1 cellular context compared by ENCODE assay signal in the genomic region with DNA sequence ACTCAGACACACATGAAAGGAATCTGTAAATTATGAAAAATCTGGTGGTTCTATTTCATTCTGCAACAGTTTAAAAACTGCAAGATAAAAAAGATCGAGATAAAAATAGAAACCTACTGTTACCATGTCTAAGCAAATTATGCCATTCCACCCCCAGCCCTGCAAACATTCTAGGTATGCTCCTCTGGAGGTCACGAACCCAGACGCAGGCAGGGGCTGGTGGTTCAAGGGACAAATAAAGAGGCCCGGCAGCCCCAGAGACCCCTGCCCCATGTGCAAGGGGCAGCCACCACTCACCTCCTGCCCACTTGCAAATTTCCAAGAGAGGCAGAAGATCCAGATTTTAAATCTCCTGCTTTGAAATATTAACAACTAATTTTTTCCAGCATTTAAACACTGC.
TF ChIP-seq lines count a peak whose summit lies in the region.

No MANE protein-coding gene starts in this region.

TF ChIP-seq in GM23338, 12 proteins besides CTCF, POLR2A, EP300 and RAD21 (continued from another document):
- TF ChIP-seq, protein P1, sequence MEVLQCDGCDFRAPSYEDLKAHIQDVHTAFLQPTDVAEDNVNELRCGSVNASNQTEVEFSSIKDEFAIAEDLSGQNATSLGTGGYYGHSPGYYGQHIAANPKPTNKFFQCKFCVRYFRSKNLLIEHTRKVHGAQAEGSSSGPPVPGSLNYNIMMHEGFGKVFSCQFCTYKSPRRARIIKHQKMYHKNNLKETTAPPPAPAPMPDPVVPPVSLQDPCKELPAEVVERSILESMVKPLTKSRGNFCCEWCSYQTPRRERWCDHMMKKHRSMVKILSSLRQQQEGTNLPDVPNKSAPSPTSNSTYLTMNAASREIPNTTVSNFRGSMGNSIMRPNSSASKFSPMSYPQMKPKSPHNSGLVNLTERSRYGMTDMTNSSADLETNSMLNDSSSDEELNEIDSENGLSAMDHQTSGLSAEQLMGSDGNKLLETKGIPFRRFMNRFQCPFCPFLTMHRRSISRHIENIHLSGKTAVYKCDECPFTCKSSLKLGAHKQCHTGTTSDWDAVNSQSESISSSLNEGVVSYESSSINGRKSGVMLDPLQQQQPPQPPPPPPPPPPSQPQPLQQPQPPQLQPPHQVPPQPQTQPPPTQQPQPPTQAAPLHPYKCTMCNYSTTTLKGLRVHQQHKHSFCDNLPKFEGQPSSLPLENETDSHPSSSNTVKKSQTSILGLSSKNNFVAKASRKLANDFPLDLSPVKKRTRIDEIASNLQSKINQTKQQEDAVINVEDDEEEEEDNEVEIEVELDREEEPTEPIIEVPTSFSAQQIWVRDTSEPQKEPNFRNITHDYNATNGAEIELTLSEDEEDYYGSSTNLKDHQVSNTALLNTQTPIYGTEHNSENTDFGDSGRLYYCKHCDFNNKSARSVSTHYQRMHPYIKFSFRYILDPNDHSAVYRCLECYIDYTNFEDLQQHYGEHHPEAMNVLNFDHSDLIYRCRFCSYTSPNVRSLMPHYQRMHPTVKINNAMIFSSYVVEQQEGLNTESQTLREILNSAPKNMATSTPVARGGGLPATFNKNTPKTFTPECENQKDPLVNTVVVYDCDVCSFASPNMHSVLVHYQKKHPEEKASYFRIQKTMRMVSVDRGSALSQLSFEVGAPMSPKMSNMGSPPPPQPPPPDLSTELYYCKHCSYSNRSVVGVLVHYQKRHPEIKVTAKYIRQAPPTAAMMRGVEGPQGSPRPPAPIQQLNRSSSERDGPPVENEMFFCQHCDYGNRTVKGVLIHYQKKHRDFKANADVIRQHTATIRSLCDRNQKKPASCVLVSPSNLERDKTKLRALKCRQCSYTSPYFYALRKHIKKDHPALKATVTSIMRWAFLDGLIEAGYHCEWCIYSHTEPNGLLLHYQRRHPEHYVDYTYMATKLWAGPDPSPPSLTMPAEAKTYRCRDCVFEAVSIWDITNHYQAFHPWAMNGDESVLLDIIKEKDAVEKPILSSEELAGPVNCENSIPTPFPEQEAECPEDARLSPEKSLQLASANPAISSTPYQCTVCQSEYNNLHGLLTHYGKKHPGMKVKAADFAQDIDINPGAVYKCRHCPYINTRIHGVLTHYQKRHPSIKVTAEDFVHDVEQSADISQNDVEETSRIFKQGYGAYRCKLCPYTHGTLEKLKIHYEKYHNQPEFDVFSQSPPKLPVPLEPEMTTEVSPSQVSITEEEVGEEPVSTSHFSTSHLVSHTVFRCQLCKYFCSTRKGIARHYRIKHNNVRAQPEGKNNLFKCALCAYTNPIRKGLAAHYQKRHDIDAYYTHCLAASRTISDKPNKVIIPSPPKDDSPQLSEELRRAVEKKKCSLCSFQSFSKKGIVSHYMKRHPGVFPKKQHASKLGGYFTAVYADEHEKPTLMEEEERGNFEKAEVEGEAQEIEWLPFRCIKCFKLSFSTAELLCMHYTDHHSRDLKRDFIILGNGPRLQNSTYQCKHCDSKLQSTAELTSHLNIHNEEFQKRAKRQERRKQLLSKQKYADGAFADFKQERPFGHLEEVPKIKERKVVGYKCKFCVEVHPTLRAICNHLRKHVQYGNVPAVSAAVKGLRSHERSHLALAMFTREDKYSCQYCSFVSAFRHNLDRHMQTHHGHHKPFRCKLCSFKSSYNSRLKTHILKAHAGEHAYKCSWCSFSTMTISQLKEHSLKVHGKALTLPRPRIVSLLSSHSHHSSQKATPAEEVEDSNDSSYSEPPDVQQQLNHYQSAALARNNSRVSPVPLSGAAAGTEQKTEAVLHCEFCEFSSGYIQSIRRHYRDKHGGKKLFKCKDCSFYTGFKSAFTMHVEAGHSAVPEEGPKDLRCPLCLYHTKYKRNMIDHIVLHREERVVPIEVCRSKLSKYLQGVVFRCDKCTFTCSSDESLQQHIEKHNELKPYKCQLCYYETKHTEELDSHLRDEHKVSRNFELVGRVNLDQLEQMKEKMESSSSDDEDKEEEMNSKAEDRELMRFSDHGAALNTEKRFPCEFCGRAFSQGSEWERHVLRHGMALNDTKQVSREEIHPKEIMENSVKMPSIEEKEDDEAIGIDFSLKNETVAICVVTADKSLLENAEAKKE (CRISPR knock-in tag; IDR thresholded peaks at IDR 0.05): no peak
- no peak for TF ChIP-seq ZNF331 (CRISPR knock-in tag; IDR thresholded peaks at IDR 0.05; ENCODE audit: low read depth)
- no peak for TF ChIP-seq NANOG (IDR thresholded peaks at IDR 0.05; ENCODE audit: borderline replicate concordance)
- no peak for TF ChIP-seq JUNB (IDR thresholded peaks at IDR 0.05; ENCODE audit: unreplicated experiment)
- TF ChIP-seq, protein P2, sequence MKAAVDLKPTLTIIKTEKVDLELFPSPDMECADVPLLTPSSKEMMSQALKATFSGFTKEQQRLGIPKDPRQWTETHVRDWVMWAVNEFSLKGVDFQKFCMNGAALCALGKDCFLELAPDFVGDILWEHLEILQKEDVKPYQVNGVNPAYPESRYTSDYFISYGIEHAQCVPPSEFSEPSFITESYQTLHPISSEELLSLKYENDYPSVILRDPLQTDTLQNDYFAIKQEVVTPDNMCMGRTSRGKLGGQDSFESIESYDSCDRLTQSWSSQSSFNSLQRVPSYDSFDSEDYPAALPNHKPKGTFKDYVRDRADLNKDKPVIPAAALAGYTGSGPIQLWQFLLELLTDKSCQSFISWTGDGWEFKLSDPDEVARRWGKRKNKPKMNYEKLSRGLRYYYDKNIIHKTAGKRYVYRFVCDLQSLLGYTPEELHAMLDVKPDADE (IDR thresholded peaks at IDR 0.05): no peak
- TF ChIP-seq CREB1 (CRISPR knock-in tag; IDR thresholded peaks at IDR 0.05; ENCODE audit: low read depth): no peak
- TF ChIP-seq POLR2AphosphoS5 (IDR thresholded peaks at IDR 0.05; ENCODE audit: low read depth): no peak
- TF ChIP-seq STAT1 (IDR thresholded peaks at IDR 0.05; ENCODE audit: unreplicated experiment): no peak
- TF ChIP-seq, protein P3, sequence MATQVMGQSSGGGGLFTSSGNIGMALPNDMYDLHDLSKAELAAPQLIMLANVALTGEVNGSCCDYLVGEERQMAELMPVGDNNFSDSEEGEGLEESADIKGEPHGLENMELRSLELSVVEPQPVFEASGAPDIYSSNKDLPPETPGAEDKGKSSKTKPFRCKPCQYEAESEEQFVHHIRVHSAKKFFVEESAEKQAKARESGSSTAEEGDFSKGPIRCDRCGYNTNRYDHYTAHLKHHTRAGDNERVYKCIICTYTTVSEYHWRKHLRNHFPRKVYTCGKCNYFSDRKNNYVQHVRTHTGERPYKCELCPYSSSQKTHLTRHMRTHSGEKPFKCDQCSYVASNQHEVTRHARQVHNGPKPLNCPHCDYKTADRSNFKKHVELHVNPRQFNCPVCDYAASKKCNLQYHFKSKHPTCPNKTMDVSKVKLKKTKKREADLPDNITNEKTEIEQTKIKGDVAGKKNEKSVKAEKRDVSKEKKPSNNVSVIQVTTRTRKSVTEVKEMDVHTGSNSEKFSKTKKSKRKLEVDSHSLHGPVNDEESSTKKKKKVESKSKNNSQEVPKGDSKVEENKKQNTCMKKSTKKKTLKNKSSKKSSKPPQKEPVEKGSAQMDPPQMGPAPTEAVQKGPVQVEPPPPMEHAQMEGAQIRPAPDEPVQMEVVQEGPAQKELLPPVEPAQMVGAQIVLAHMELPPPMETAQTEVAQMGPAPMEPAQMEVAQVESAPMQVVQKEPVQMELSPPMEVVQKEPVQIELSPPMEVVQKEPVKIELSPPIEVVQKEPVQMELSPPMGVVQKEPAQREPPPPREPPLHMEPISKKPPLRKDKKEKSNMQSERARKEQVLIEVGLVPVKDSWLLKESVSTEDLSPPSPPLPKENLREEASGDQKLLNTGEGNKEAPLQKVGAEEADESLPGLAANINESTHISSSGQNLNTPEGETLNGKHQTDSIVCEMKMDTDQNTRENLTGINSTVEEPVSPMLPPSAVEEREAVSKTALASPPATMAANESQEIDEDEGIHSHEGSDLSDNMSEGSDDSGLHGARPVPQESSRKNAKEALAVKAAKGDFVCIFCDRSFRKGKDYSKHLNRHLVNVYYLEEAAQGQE (IDR thresholded peaks at IDR 0.05; ENCODE audit: unreplicated experiment): no peak
- no peak for TF ChIP-seq ZNF114 (CRISPR knock-in tag; IDR thresholded peaks at IDR 0.05)
